8 cellular contexts compared by ENCODE assay signal in the genomic region with DNA sequence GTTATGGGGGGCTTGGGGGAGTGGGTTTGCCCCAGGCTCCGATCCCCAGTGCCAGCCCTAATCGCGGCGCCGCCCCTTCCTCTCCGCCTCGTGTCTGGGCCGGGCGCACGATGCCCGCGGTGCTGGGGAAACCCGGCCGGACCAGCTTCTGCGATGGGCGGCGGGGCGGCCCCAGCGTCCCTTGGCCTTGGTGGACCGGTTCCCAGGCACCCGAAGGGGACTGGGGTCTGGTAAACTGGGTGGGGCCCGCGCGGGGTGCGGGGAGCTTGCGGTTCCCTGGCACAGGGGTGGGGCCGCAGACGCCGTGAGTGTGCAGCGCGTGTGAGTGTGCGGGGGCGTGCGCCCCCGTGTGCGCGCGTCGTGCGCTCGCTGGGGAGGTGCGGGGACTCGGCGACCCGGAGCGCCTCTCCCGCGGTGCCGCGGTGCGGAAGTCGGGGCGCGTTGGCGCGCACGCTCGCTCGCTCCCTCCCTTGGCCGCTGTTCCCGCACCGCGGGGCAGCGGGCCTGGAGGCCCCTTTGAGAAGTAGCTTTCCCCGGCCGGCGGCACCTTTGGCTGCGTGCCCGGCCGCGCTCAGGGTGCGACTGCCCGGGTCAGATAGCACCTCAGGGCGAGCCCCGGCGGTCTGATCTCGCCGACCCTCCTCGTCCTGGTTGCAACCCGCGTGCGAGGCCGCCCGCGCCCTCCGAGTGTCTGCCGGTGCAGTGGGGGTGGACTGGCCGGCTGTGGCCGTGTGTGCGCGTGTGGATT. TPM values are rescaled to one million over a fixed set of nuclear protein-coding genes. Genes with fewer than 3 reads are reported as not detected.
DNase-seq lines count a peak whose midpoint lies in the region; ATAC-seq and TF ChIP-seq lines count a peak whose summit lies in the region.

No MANE protein-coding gene starts in this region.

- H3K9ac ChIP-seq in mesendoderm (ENCODE audit: low read length) = peak overlapping the region; percentile 93

- H3K79me1 ChIP-seq in mesendoderm (ENCODE audit: low read length) = peaks cover 3% of the 10 kb centered on the region

- H3K27me3 ChIP-seq in ectodermal cell (ENCODE audit: control insufficient read depth, insufficient read depth, low read length, poor library complexity, severe bottlenecking) (no peaks in the 10 kb centered on the region), mesendoderm (ENCODE audit: insufficient read depth, low read length, poor library complexity) (no peaks in the 10 kb centered on the region)

- H3K23ac ChIP-seq in mesendoderm (ENCODE audit: low read length) = no peak overlapping the region

- WGBS in ectodermal cell, 2 experiments = 0% methylated on average over 91 of the region's 91 CpGs
- WGBS in mesendoderm (ENCODE audit: extremely low coverage, insufficient coverage, low lambda C conversion rate) = no CpG with 5 or more reads among the region's 91 CpGs

- no peak overlapping the region for H2BK120ac ChIP-seq in mesendoderm (ENCODE audit: low read depth, low read length)

- peak overlapping the region; percentile 98 for H3K56ac ChIP-seq in mesendoderm (ENCODE audit: low read length)

- no peaks in the 10 kb centered on the region for H3K9me3 ChIP-seq in ectodermal cell (ENCODE audit: control insufficient read depth, low read length)

- H2BK15ac ChIP-seq in mesendoderm (replicated peaks; ENCODE audit: low read depth) = no peak overlapping the region

- H3K27ac ChIP-seq in ectodermal cell (ENCODE audit: insufficient read depth, low read depth, low read length, poor library complexity, severe bottlenecking) (peak overlapping the region; percentile 87), mesendoderm (ENCODE audit: low read depth, low read length) (peak overlapping the region; percentile 80)

- H4K5ac ChIP-seq in mesendoderm (ENCODE audit: low read length) = no peak overlapping the region

- H3K4me1 ChIP-seq in ectodermal cell (ENCODE audit: control insufficient read depth, insufficient read depth, low read length) (peaks cover 16% of the 10 kb centered on the region), mesendoderm (ENCODE audit: control insufficient read depth, low read depth, low read length) (no peaks in the 10 kb centered on the region)

- peak overlapping the region; percentile 96 for H3K4me2 ChIP-seq in mesendoderm (ENCODE audit: low read length)

- H3K18ac ChIP-seq in mesendoderm (ENCODE audit: low read length) = peak overlapping the region; percentile 54

- peak overlapping the region; percentile 92 for H3K4me3 ChIP-seq in AG04449 (ENCODE audit: low read depth, low read length)
- H3K4me3 ChIP-seq in ectodermal cell (ENCODE audit: insufficient read depth, low read depth, low read length) = peak overlapping the region; percentile 98
- H3K4me3 ChIP-seq in mesendoderm (ENCODE audit: low read length) = peak overlapping the region; percentile 87

- H3K36me3 ChIP-seq in ectodermal cell (ENCODE audit: control insufficient read depth, insufficient read depth, low read length) = no peaks in the 10 kb centered on the region
- H3K36me3 ChIP-seq in mesendoderm (ENCODE audit: control insufficient read depth, insufficient read depth, low read length) = no peaks in the 10 kb centered on the region

- ATAC-seq in HG03060 (IDR thresholded peaks at IDR 0.05; ENCODE audit: low read depth, unreplicated experiment) = peak; percentile 9

- TF ChIP-seq CTCF in AG04449 (IDR thresholded peaks at IDR 0.05; ENCODE audit: insufficient read depth, low read length, missing control alignments) = no peak

- DNase-seq in AG04449 (ENCODE audit: low read depth, low spot score) = no peak
- DNase-seq in NCI-H446 treated with DMSO at 0.1 percent for 48 hours (lab: John Stamatoyannopoulos, UW) = peak; percentile 36
- DNase-seq in activated CD4-positive, alpha-beta T cell treated with anti-CD3 and anti-CD28 coated beads, Interleukin-2, amount 50 U/mL, for 48 hours = peak; percentile 61 to 66
- peak; percentile 61 for DNase-seq in mesendoderm
- peak; percentile 28 for DNase-seq in stimulated activated CD8-positive, alpha-beta memory T cell treated with anti-CD3 and anti-CD28 coated beads, Interleukin-15, amount 100 ng/mL, for 24 hours (ENCODE audit: low read depth)

- no peak overlapping the region for H2AK5ac ChIP-seq in mesendoderm (ENCODE audit: low read length)

- peak overlapping the region; percentile 87 for H2BK5ac ChIP-seq in mesendoderm (ENCODE audit: low read length)

- no peak overlapping the region for H4K8ac ChIP-seq in mesendoderm (ENCODE audit: low read depth, low read length)

- CTCF ChIA-PET in AG04449 (lab: Yijun Ruan, JAX) = interaction anchor here (1.0 to 10.6 kb wide), 9 partner anchors 9 to 260 kb away, joined by 3 to 128 read pairs (median 4); no protein-coding TSS in a partner anchor

- peak overlapping the region; percentile 56 for H3K4ac ChIP-seq in mesendoderm (ENCODE audit: low read depth, low read length)

- POLR2A ChIA-PET in AG04449 (lab: Yijun Ruan, JAX) = interaction anchor here (0.6 to 2.1 kb wide), 12 partner anchors 15 to 216 kb away, joined by 3 to 15 read pairs (median 4); no protein-coding TSS in a partner anchor

- peaks cover 21% of the 10 kb centered on the region for H3K79me2 ChIP-seq in mesendoderm (ENCODE audit: control insufficient read depth, insufficient read depth, low read length)

- TF ChIP-seq POLR2A in GM18526 (IDR thresholded peaks at IDR 0.05; ENCODE audit: extremely low read depth, insufficient read length) = peak; percentile 46

RNA-seq across cellular contexts. Expression of a gene that starts 0.6 kb away (rescaled TPM):
- polyA plus RNA-seq in ectodermal cell (2013, experiment 1 of 4) = 31.6 TPM
- polyA plus RNA-seq in ectodermal cell (2013, experiment 2 of 4) = 26.1 TPM
- polyA plus RNA-seq in ectodermal cell (2013, experiment 3 of 4) = 24.7 TPM
- polyA plus RNA-seq in ectodermal cell (2013, experiment 4 of 4) = 25.7 TPM
- polyA plus RNA-seq in mesendoderm (2013, experiment 1 of 2) = 10.5 TPM
- polyA plus RNA-seq in mesendoderm (2013, experiment 2 of 2) = 11.5 TPM
